Comparison of ENCODE assay signal across 17 cellular contexts in genomic region chr13:113430378-113431110, GRCh38.
"Had no signal": no experiment of that assay in that cellular context is flagged by ENCODE, and none has a peak within 500 bp of the region (broad histone marks: within the 10 kb centered on the region; RNA-seq: fewer than 3 reads in every experiment).

No MANE protein-coding gene starts in this region.

- H3K4me3 ChIP-seq: hepatocyte, left lung, testis had no signal

- H3K27me3 ChIP-seq: hepatocyte, left lung, testis had no signal

- H3K4me1 ChIP-seq: left lung had no signal

- DNase-seq: activated naive CD4-positive, alpha-beta T cell; activated T-cell treated with anti-CD3 and anti-CD28 coated beads, Interleukin-2, amount 50 U/mL, for 1 hour; amniotic stem cell; effector CD4-positive, alpha-beta T cell; erythroblast; foreskin fibroblast; immature natural killer cell; left lung; mammary epithelial cell; midbrain; nucleus accumbens; stimulated activated CD4-positive, alpha-beta T cell treated with anti-CD3 and anti-CD28 coated beads, Interleukin-2, amount 100 ng/mL, for 48 hours; stimulated activated CD8-positive, alpha-beta memory T cell treated with anti-CD3 and anti-CD28 coated beads, Interleukin-4, amount 100 ng/mL, for 48 hours; stimulated activated naive B cell treated with anti-CD40 and anti-IgM and Interleukin-4, amounts not matched to agents 10 μg/mL and 1 μg/mL and 100 μg/mL, for 72 hours; T-helper 1 cell; testis had no signal

- H3K9me3 ChIP-seq: left lung, testis had no signal

- H3K4me2 ChIP-seq: hepatocyte had no signal

- H2AFZ ChIP-seq: hepatocyte had no signal

- H3K36me3 ChIP-seq: left lung had no signal

- H3K79me2 ChIP-seq: hepatocyte had no signal

- H3K27ac ChIP-seq: hepatocyte, left lung, testis had no signal
